In the genomic region with DNA sequence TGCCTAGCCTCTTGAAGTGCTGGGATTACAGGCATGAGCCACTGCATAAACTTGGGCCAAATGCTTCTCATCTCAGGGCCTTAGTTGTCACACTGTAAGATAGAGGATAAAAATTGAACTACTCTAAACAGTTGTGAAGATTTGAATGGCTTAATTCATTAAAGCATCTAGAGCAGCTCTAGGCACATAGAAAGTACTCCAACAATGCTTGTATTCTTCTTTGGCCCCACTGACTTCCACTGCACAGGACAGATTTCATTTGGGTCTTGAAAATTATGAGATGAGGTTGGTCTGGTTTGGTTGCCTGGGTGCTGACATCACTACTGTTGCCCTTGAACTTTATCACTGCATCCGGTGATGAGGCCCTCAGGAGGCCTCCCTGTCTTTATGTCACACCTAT, we compare ENCODE assay signal across 32 cellular contexts.
"Had no signal": no experiment of that assay in that cellular context is flagged by ENCODE, and none has a peak within 500 bp of the region (broad histone marks: within the 10 kb centered on the region; RNA-seq: fewer than 3 reads in every experiment).

No MANE protein-coding gene starts in this region.

- H2AFZ ChIP-seq: hepatocyte had no signal

- H3K36me3 ChIP-seq: brain microvascular endothelial cell, esophagus squamous epithelium, gastrocnemius medialis, heart right ventricle, WERI-Rb-1 had no signal

- H3K4me3 Mint-ChIP-seq: activated B cell treated with CpG ODN at 0.5 μM for 24 hours; activated CD4-positive, alpha-beta memory T cell treated with anti-CD3 and anti-CD28 coated beads for 36 hours; activated naive CD8-positive, alpha-beta T cell; activated T-cell treated with anti-CD3 and anti-CD28 coated beads, Interleukin-2, amount 50 U/mL, for 4 hours; activated T-helper 17 cell treated with anti-CD3 and anti-CD28 coated beads, Interleukin-2, amount 50 U/mL, for 72 hours; effector memory CD8-positive, alpha-beta T cell; T-helper 17 cell; T-helper 2 cell treated with Interferon-gamma antibody and Interleukin-4, amounts not matched to agents 5 μg/mL and 100 μg/mL, for 36 hours had no signal

- DNase-seq: activated B cell treated with CpG ODN at 0.5 μM for 24 hours; activated CD4-positive, alpha-beta memory T cell treated with anti-CD3 and anti-CD28 coated beads for 36 hours; activated CD4-positive, alpha-beta T cell treated with anti-CD3 and anti-CD28 coated beads for 48 hours; activated CD8-positive, alpha-beta memory T cell treated with anti-CD3 and anti-CD28 coated beads for 24 hours; activated effector memory CD4-positive, alpha-beta T cell treated with Interleukin-2 at 50 U/mL for 16 hours; activated gamma-delta T cell treated with Interleukin-2 at 50 U/mL for 16 hours; activated naive CD4-positive, alpha-beta T cell treated with anti-CD3 and anti-CD28 coated beads, Interleukin-2, amount 50 U/mL, for 16 hours; activated naive CD4-positive, alpha-beta T cell treated with Interleukin-2 at 50 U/mL for 16 hours; activated T-cell treated with anti-CD3 and anti-CD28 coated beads, Interleukin-2, amount 50 U/mL, for 4 hours; amniotic stem cell; anterior cingulate cortex; brain microvascular endothelial cell; cortex of kidney; dermis blood vessel endothelial cell; effector CD4-positive, alpha-beta T cell; effector memory CD8-positive, alpha-beta T cell; esophagus squamous epithelium; gastrocnemius medialis; heart right ventricle; T-helper 1 cell; T-helper 17 cell; T1000; WERI-Rb-1 had no signal

- H3K27me3 Mint-ChIP-seq: activated B cell treated with CpG ODN at 0.5 μM for 24 hours; activated CD4-positive, alpha-beta memory T cell treated with anti-CD3 and anti-CD28 coated beads for 36 hours; activated naive CD8-positive, alpha-beta T cell; activated T-helper 17 cell treated with anti-CD3 and anti-CD28 coated beads, Interleukin-2, amount 50 U/mL, for 72 hours had no signal

- H3K4me3 ChIP-seq: esophagus squamous epithelium, gastrocnemius medialis, heart right ventricle, hepatocyte had no signal

- H3K27ac ChIP-seq: brain microvascular endothelial cell, epithelial cell of prostate, esophagus squamous epithelium, gastrocnemius medialis, heart right ventricle, hepatocyte, WERI-Rb-1 had no signal

- H3K27ac Mint-ChIP-seq: activated B cell treated with CpG ODN at 0.5 μM for 24 hours; activated CD4-positive, alpha-beta memory T cell treated with anti-CD3 and anti-CD28 coated beads for 36 hours; activated naive CD8-positive, alpha-beta T cell; activated T-helper 17 cell treated with anti-CD3 and anti-CD28 coated beads, Interleukin-2, amount 50 U/mL, for 72 hours; effector memory CD8-positive, alpha-beta T cell; T-helper 17 cell; T-helper 2 cell treated with Interferon-gamma antibody and Interleukin-4, amounts not matched to agents 5 μg/mL and 100 μg/mL, for 36 hours had no signal

- H3K4me1 Mint-ChIP-seq: T-helper 17 cell had no signal

- H3K79me2 ChIP-seq: hepatocyte had no signal

- FAIRE-seq: astrocyte, bronchial epithelial cell, colon had no signal

- H3K36me3 Mint-ChIP-seq: activated CD4-positive, alpha-beta memory T cell treated with anti-CD3 and anti-CD28 coated beads for 36 hours; activated naive CD8-positive, alpha-beta T cell had no signal

- H3K4me1 ChIP-seq: esophagus squamous epithelium, gastrocnemius medialis had no signal

- H3K4me2 ChIP-seq: hepatocyte had no signal

- H3K9me3 Mint-ChIP-seq: activated B cell treated with CpG ODN at 0.5 μM for 24 hours; activated CD4-positive, alpha-beta memory T cell treated with anti-CD3 and anti-CD28 coated beads for 36 hours; activated T-cell treated with anti-CD3 and anti-CD28 coated beads, Interleukin-2, amount 50 U/mL, for 4 hours; activated T-helper 17 cell treated with anti-CD3 and anti-CD28 coated beads, Interleukin-2, amount 50 U/mL, for 72 hours; effector memory CD8-positive, alpha-beta T cell; T-helper 2 cell treated with Interferon-gamma antibody and Interleukin-4, amounts not matched to agents 5 μg/mL and 100 μg/mL, for 36 hours had no signal

- H3K27me3 ChIP-seq: brain microvascular endothelial cell, esophagus squamous epithelium, gastrocnemius medialis, heart right ventricle, hepatocyte had no signal

- ATAC-seq: activated CD4-positive, CD25-positive, alpha-beta regulatory T cell treated with anti-CD3 and anti-CD28 coated beads, Interleukin-2, amount 50 U/mL, for 24 hours; activated T-cell treated with anti-CD3 and anti-CD28 coated beads, Interleukin-2, amount 50 U/mL, for 4 hours; activated T-helper 17 cell treated with anti-CD3 and anti-CD28 coated beads, Interleukin-2, amount 50 U/mL, for 72 hours; effector memory CD8-positive, alpha-beta T cell; gastrocnemius medialis; heart right ventricle; T-helper 17 cell had no signal

- H3K9me3 ChIP-seq: esophagus squamous epithelium, gastrocnemius medialis, heart right ventricle had no signal
